21 cellular contexts compared by ENCODE assay signal in the genomic region with DNA sequence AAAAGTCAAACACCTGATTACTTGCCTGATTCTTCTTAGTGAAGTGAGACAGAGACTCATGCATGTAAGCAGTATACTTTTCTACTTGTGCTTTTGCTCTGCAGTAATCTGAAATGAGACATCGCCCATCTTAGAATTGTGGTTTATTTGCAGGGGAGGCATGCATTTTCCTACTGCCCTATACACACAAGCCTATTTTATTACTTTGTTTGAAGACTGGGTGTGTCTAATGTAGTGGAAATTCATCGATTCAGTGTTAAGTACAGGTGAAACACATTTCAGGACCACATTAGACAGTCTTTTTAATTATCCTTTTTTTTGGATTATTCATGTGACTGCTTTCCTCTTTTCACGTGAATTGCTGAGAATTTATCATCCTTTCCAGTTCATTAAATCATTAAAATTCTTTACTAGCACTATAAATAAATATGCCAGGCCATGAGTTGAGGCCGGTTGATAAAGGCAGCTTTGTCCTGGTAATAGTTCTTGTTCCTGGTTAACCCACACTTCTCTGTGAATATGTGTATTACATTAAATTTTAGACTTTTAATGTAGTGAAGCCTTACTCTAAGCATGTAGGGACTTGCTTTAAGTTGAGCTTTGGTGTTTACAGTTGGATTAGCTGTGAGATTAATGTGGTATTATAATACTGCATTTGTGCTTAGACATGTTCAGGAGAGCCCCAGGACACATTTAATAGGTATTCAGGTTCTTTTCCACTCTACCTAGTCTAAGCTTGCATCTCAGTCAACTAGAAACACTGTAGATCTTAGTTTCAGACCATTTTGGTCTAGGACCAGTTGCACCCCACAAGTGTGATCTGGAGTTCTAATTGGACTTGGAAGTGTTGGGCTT. TPM values are rescaled to one million over a fixed set of nuclear protein-coding genes. Genes with fewer than 3 reads are reported as not detected.
A peak's percentile ranks its signal among the peaks of the same experiment; 100 is the strongest.
DNase-seq lines count a peak whose midpoint lies in the region; ATAC-seq, FAIRE-seq and TF ChIP-seq lines count a peak whose summit lies in the region.
"Had no signal": no experiment of that assay in that cellular context is flagged by ENCODE, and none has a peak within 500 bp of the region (broad histone marks: within the 10 kb centered on the region; RNA-seq: fewer than 3 reads in every experiment).

No MANE protein-coding gene starts in this region.

- no peak for TF ChIP-seq CTCF in RWPE2 (IDR thresholded peaks at IDR 0.05; ENCODE audit: poor library complexity, severe bottlenecking)
- TF ChIP-seq CTCF in foreskin fibroblast (IDR thresholded peaks at IDR 0.05; ENCODE audit: low read depth, low read length) = no peak

- H3K27me3 ChIP-seq in RWPE2 (ENCODE audit: insufficient read depth, poor library complexity, severe bottlenecking) = no peaks in the 10 kb centered on the region
- H3K27me3 ChIP-seq: tibial nerve had no signal

- H3K27me3 Mint-ChIP-seq in activated naive CD8-positive, alpha-beta T cell treated with anti-CD3 and anti-CD28 coated beads for 36 hours = no peaks in the 10 kb centered on the region
- H3K27me3 Mint-ChIP-seq: activated naive CD8-positive, alpha-beta T cell treated with anti-CD3 and anti-CD28 coated beads, Interleukin-2, amount 10 ng/mL, durations not matched to agents 7 days and 5 days had no signal

- H3K9me3 ChIP-seq in RWPE2 (ENCODE audit: severe bottlenecking) = no peaks in the 10 kb centered on the region
- H3K9me3 ChIP-seq: tibial nerve had no signal

- H3K9me3 Mint-ChIP-seq in activated naive CD8-positive, alpha-beta T cell treated with anti-CD3 and anti-CD28 coated beads for 36 hours = peaks cover 2% of the 10 kb centered on the region
- H3K9me3 Mint-ChIP-seq: endodermal cell had no signal

- peak; percentile 97 for FAIRE-seq in islet of Langerhans (lab: Jason Lieb, UNC)
- FAIRE-seq: TTC549 had no signal

- no peaks in the 10 kb centered on the region for H3K4me1 Mint-ChIP-seq in activated naive CD8-positive, alpha-beta T cell treated with anti-CD3 and anti-CD28 coated beads for 36 hours
- H3K4me1 Mint-ChIP-seq: activated naive CD8-positive, alpha-beta T cell treated with anti-CD3 and anti-CD28 coated beads, Interleukin-2, amount 10 ng/mL, durations not matched to agents 7 days and 5 days had no signal

- H3K4me3 Mint-ChIP-seq in activated naive CD8-positive, alpha-beta T cell treated with anti-CD3 and anti-CD28 coated beads for 36 hours = no peak overlapping the region
- H3K4me3 Mint-ChIP-seq: activated naive CD8-positive, alpha-beta T cell treated with anti-CD3 and anti-CD28 coated beads, Interleukin-2, amount 10 ng/mL, durations not matched to agents 7 days and 5 days; endodermal cell had no signal

- ATAC-seq in RWPE2 (ENCODE audit: low read depth) = peak; percentile 90
- no peak for ATAC-seq in GM18519 (IDR thresholded peaks at IDR 0.05; ENCODE audit: low FRiP score, unreplicated experiment)
- ATAC-seq: HCT116 had no signal

- H3K4me1 ChIP-seq in RWPE2 (ENCODE audit: insufficient read depth, poor library complexity, severe bottlenecking) = peaks cover 43% of the 10 kb centered on the region

- H3K36me3 ChIP-seq in RWPE2 (ENCODE audit: low read depth) = peaks cover 11% of the 10 kb centered on the region; the same call in 1 of the 2 replicates
- H3K36me3 ChIP-seq: tibial nerve had no signal

- H3K27ac ChIP-seq in RWPE2 (ENCODE audit: poor library complexity, severe bottlenecking) = peak overlapping the region; percentile 93
- H3K27ac ChIP-seq: parathyroid adenoma, SK-N-MC, tibial nerve had no signal

- H3K27ac Mint-ChIP-seq in activated naive CD8-positive, alpha-beta T cell treated with anti-CD3 and anti-CD28 coated beads for 36 hours = no peak overlapping the region
- H3K27ac Mint-ChIP-seq: activated naive CD8-positive, alpha-beta T cell treated with anti-CD3 and anti-CD28 coated beads, Interleukin-2, amount 10 ng/mL, durations not matched to agents 7 days and 5 days; endodermal cell had no signal

- DNase-seq in DMS79 treated with DMSO at 0.1 percent for 48 hours (lab: John Stamatoyannopoulos, UW) (peak; percentile 88), NCI-H1105 treated with DMSO at 0.1 percent for 48 hours (lab: John Stamatoyannopoulos, UW) (peak; percentile 64), RWPE2 (ENCODE audit: low spot score) (no peak), activated gamma-delta T cell (lab: John Stamatoyannopoulos, UW) (no peak), foreskin fibroblast (no peak)
- DNase-seq in activated naive CD8-positive, alpha-beta T cell treated with anti-CD3 and anti-CD28 coated beads for 36 hours = no peak
- DNase-seq: activated naive CD8-positive, alpha-beta T cell treated with anti-CD3 and anti-CD28 coated beads, Interleukin-2, amount 10 ng/mL, durations not matched to agents 7 days and 5 days; activated T-cell treated with anti-CD3 and anti-CD28 coated beads, Interleukin-2, amount 50 U/mL, for 1 hour; AML-193; Calu3; central memory CD4-positive, alpha-beta T cell; endodermal cell; MM.1S; OCI-M1 had no signal

- H3K4me3 ChIP-seq in RWPE2 (ENCODE audit: severe bottlenecking) (no peak overlapping the region), foreskin fibroblast (ENCODE audit: low read depth in 1 of 2, low read length in 2 of 2) (no peak overlapping the region)
- H3K4me3 ChIP-seq: SK-N-MC, tibial nerve had no signal

- no peaks in the 10 kb centered on the region for H3K36me3 Mint-ChIP-seq in activated naive CD8-positive, alpha-beta T cell treated with anti-CD3 and anti-CD28 coated beads for 36 hours

RNA-seq across cellular contexts. Expression of gene BTBD3, which starts 10.8 kb away (rescaled TPM):
- total RNA-seq in activated naive CD8-positive, alpha-beta T cell treated with anti-CD3 and anti-CD28 coated beads for 36 hours = 1 to 10 TPM; 3.9 to 4.1 TPM

Comparison
In these comparisons a context has a peak if more than half of its experiments do, and no peak if none do; other contexts are left out.
1. DNase-seq: peak in DMS79 treated with DMSO at 0.1 percent for 48 hours (single experiment) and NCI-H1105 treated with DMSO at 0.1 percent for 48 hours (single experiment); none in RWPE2 (single experiment), activated gamma-delta T cell (single experiment), foreskin fibroblast (0 of 2) and activated naive CD8-positive, alpha-beta T cell treated with anti-CD3 and anti-CD28 coated beads for 36 hours (single experiment).